Comparison of ENCODE assay signal across 24 cellular contexts in genomic region chr22:45261407-45262088, GRCh38. TPM values are rescaled to one million over a fixed set of nuclear protein-coding genes. Genes with fewer than 3 reads are reported as not detected.
DNase-seq lines count a peak whose midpoint lies in the region; ATAC-seq and TF ChIP-seq lines count a peak whose summit lies in the region.
"Had no signal": no experiment of that assay in that cellular context is flagged by ENCODE, and none has a peak within 500 bp of the region (broad histone marks: within the 10 kb centered on the region; RNA-seq: fewer than 3 reads in every experiment).

No MANE protein-coding gene starts in this region.

- H3K36me3 Mint-ChIP-seq in dendritic cell treated with granulocyte-macrophage colony-stimulating factor and Interleukin-4, amounts not matched to agents 40 ng/mL and 50 ng/mL, for 4 days (ENCODE audit: low read depth): no peaks in the 10 kb centered on the region

- no peak overlapping the region for H3K4me3 Mint-ChIP-seq in dendritic cell treated with granulocyte-macrophage colony-stimulating factor and Interleukin-4, amounts not matched to agents 40 ng/mL and 50 ng/mL, for 4 days
- H3K4me3 Mint-ChIP-seq: activated CD4-positive, alpha-beta T cell treated with anti-CD3 and anti-CD28 coated beads for 36 hours; activated CD8-positive, alpha-beta memory T cell treated with anti-CD3 and anti-CD28 coated beads, Interleukin-2, amount 10 ng/mL, durations not matched to agents 7 days and 5 days; activated naive CD8-positive, alpha-beta T cell treated with anti-CD3 and anti-CD28 coated beads, Interleukin-2, amount 50 U/mL, for 24 hours had no signal

- DNase-seq in right cardiac atrium (peak in 1 of 3 donors; percentile 62), Right ventricle myocardium superior (no peak), NCI-H510A (lab: John Stamatoyannopoulos, UW) (peak; percentile 60), HEK293T (ENCODE audit: extremely low spot score) (no peak)
- DNase-seq: activated CD4-positive, alpha-beta T cell treated with anti-CD3 and anti-CD28 coated beads for 36 hours; activated CD8-positive, alpha-beta memory T cell treated with anti-CD3 and anti-CD28 coated beads, Interleukin-2, amount 10 ng/mL, durations not matched to agents 7 days and 5 days; activated naive CD8-positive, alpha-beta T cell treated with anti-CD3 and anti-CD28 coated beads, Interleukin-2, amount 50 U/mL, for 24 hours; dorsolateral prefrontal cortex; GDM1; left cardiac atrium; NCI-H1436 treated with DMSO at 0.1 percent for 48 hours; stimulated activated CD4-positive, alpha-beta T cell treated with anti-CD3 and anti-CD28 coated beads, Interleukin-15, amount 100 ng/mL, for 24 hours; stimulated activated naive CD8-positive, alpha-beta T cell treated with anti-CD3 and anti-CD28 coated beads, Interleukin-15, Interleukin-2, amounts not matched to agents 100 U/mL and 50 U/mL, for 24 hours; upper lobe of left lung had no signal

- H3K27ac Mint-ChIP-seq in dendritic cell treated with granulocyte-macrophage colony-stimulating factor and Interleukin-4, amounts not matched to agents 40 ng/mL and 50 ng/mL, for 4 days: peak overlapping the region; percentile 87
- H3K27ac Mint-ChIP-seq: activated CD4-positive, alpha-beta T cell treated with anti-CD3 and anti-CD28 coated beads for 36 hours; activated CD8-positive, alpha-beta memory T cell treated with anti-CD3 and anti-CD28 coated beads, Interleukin-2, amount 10 ng/mL, durations not matched to agents 7 days and 5 days; activated naive CD8-positive, alpha-beta T cell treated with anti-CD3 and anti-CD28 coated beads, Interleukin-2, amount 50 U/mL, for 24 hours had no signal

- ATAC-seq in right cardiac atrium (peak; percentile 21 to 24), Right ventricle myocardium superior (ENCODE audit: poor library complexity) (no peak), HG02588 (IDR thresholded peaks at IDR 0.05; ENCODE audit: unreplicated experiment) (no peak), GM21447 (IDR thresholded peaks at IDR 0.05; ENCODE audit: unreplicated experiment) (no peak), GM19324 (IDR thresholded peaks at IDR 0.05; ENCODE audit: low FRiP score, unreplicated experiment) (no peak)
- ATAC-seq: activated CD4-positive, alpha-beta T cell treated with anti-CD3 and anti-CD28 coated beads for 36 hours; activated CD8-positive, alpha-beta memory T cell treated with anti-CD3 and anti-CD28 coated beads, Interleukin-2, amount 10 ng/mL, durations not matched to agents 7 days and 5 days; activated naive CD8-positive, alpha-beta T cell treated with anti-CD3 and anti-CD28 coated beads, Interleukin-2, amount 50 U/mL, for 24 hours; gastroesophageal sphincter; HCT116; left cardiac atrium; stimulated activated naive CD8-positive, alpha-beta T cell treated with anti-CD3 and anti-CD28 coated beads, Interleukin-15, Interleukin-2, amounts not matched to agents 100 U/mL and 50 U/mL, for 24 hours had no signal

- H3K27me3 Mint-ChIP-seq in dendritic cell treated with granulocyte-macrophage colony-stimulating factor and Interleukin-4, amounts not matched to agents 40 ng/mL and 50 ng/mL, for 4 days: no peaks in the 10 kb centered on the region

- no peaks in the 10 kb centered on the region for H3K9me3 Mint-ChIP-seq in dendritic cell treated with granulocyte-macrophage colony-stimulating factor and Interleukin-4, amounts not matched to agents 40 ng/mL and 50 ng/mL, for 4 days
- H3K9me3 Mint-ChIP-seq: activated naive CD8-positive, alpha-beta T cell treated with anti-CD3 and anti-CD28 coated beads, Interleukin-2, amount 50 U/mL, for 24 hours had no signal

- H3K27me3 ChIP-seq in right cardiac atrium (ENCODE audit: control insufficient read depth, insufficient read depth): no peaks in the 10 kb centered on the region
- H3K27me3 ChIP-seq: dorsolateral prefrontal cortex, gastroesophageal sphincter, upper lobe of left lung had no signal

- 80% methylated on average over 20 of the region's 20 CpGs for WGBS in right cardiac atrium

- intact Hi-C loops in right cardiac atrium (cut with DNase I): loop anchor here in 2 of 4 donors (10.0 kb wide), 2 partner anchors 157 to 293 kb away; no protein-coding TSS in a partner anchor
- intact Hi-C loops in Right ventricle myocardium superior (cut with DNase I): no loop called here
- intact Hi-C loops in dendritic cell treated with granulocyte-macrophage colony-stimulating factor and Interleukin-4, amounts not matched to agents 40 ng/mL and 50 ng/mL, for 4 days (cut with micrococcal nuclease): loop anchor here (10.0 kb wide), 1 partner anchor 53 kb away; no protein-coding TSS in a partner anchor

- no peaks in the 10 kb centered on the region for H3K9me3 ChIP-seq in right cardiac atrium (ENCODE audit: control insufficient read depth, low read length)
- H3K9me3 ChIP-seq: gastroesophageal sphincter, upper lobe of left lung had no signal

- H3K4me1 Mint-ChIP-seq in dendritic cell treated with granulocyte-macrophage colony-stimulating factor and Interleukin-4, amounts not matched to agents 40 ng/mL and 50 ng/mL, for 4 days (ENCODE audit: low read depth): peaks cover 50% of the 10 kb centered on the region

- POLR2A ChIA-PET in HEK293T (lab: Yijun Ruan, JAX): no interaction called here

- H3K4me3 ChIP-seq in right cardiac atrium (ENCODE audit: low read length): no peak overlapping the region
- H3K4me3 ChIP-seq: dorsolateral prefrontal cortex, gastroesophageal sphincter, upper lobe of left lung had no signal

- no peak overlapping the region for H3K27ac ChIP-seq in right cardiac atrium (ENCODE audit: low read length)
- H3K27ac ChIP-seq: gastroesophageal sphincter, upper lobe of left lung had no signal

- H3K4me1 ChIP-seq in right cardiac atrium (ENCODE audit: control insufficient read depth, insufficient read depth, low read length): no peaks in the 10 kb centered on the region

- CTCF ChIA-PET in HEK293T (lab: Yijun Ruan, JAX): no interaction called here

TF ChIP-seq in HEK293T, 16 proteins besides CTCF, POLR2A, EP300 and RAD21:
- TF ChIP-seq TARDBP (IDR thresholded peaks at IDR 0.05) (no peak), LEF1 (IDR thresholded peaks at IDR 0.05; ENCODE audit: borderline replicate concordance) (no peak), CTBP1 (IDR thresholded peaks at IDR 0.05; ENCODE audit: borderline replicate concordance) (no peak), NFRKB (IDR thresholded peaks at IDR 0.05) (no peak), SP1 (IDR thresholded peaks at IDR 0.05) (no peak), HDGF (IDR thresholded peaks at IDR 0.05; ENCODE audit: borderline replicate concordance) (no peak), ZNF384 (IDR thresholded peaks at IDR 0.05) (no peak), FOXK2 (IDR thresholded peaks at IDR 0.05) (no peak), BHLHE40 (IDR thresholded peaks at IDR 0.05; ENCODE audit: borderline replicate concordance) (no peak), SUZ12 (IDR thresholded peaks at IDR 0.05) (no peak), PKNOX1 (IDR thresholded peaks at IDR 0.05) (no peak), FOXM1 (IDR thresholded peaks at IDR 0.05; ENCODE audit: borderline replicate concordance) (no peak), ARNT (IDR thresholded peaks at IDR 0.05) (no peak), ELF4 (IDR thresholded peaks at IDR 0.05) (no peak), FOXA1 (IDR thresholded peaks at IDR 0.05) (no peak), L3MBTL2 (conservative IDR thresholded peaks at IDR 0.05) (no peak)

RNA-seq across cellular contexts. Expression of gene KIAA0930, which starts 20.9 kb away (rescaled TPM):
- 10 to 100 TPM; 23.3 to 34.1 (median 25.6) TPM for total RNA-seq in right cardiac atrium
- 14.8 TPM for polyA plus RNA-seq in right cardiac atrium
- 18.6 TPM for total RNA-seq in Right ventricle myocardium superior

RNA-seq across cellular contexts. Expression of gene UPK3A, which starts 23.2 kb away (rescaled TPM):
- total RNA-seq in right cardiac atrium (not detected), Right ventricle myocardium superior (0.65 TPM)
- polyA plus RNA-seq in right cardiac atrium: not detected
- total RNA-seq: activated CD4-positive, alpha-beta T cell treated with anti-CD3 and anti-CD28 coated beads for 36 hours; activated CD8-positive, alpha-beta memory T cell treated with anti-CD3 and anti-CD28 coated beads, Interleukin-2, amount 10 ng/mL, durations not matched to agents 7 days and 5 days; bronchial epithelial cell; gastroesophageal sphincter; renal cortical epithelial cell had no signal
- polyA plus RNA-seq: AG04450, esophagus had no signal

RNA-seq across cellular contexts. Expression of gene FAM118A, which starts 48.2 kb away (rescaled TPM):
- total RNA-seq in right cardiac atrium (10 to 100 TPM; 26.5 to 31.8 (median 28.4) TPM), Right ventricle myocardium superior (21.1 TPM)
- 21.1 TPM for polyA plus RNA-seq in right cardiac atrium

Comparison
In these comparisons a context has a peak if more than half of its experiments do, and no peak if none do; other contexts are left out.
1. ATAC-seq: peak in right cardiac atrium (2 of 2); none in Right ventricle myocardium superior (single experiment), HG02588 (single experiment), GM21447 (single experiment) and GM19324 (single experiment).